ENCODE assay signal across 13 cellular contexts in the genomic region with DNA sequence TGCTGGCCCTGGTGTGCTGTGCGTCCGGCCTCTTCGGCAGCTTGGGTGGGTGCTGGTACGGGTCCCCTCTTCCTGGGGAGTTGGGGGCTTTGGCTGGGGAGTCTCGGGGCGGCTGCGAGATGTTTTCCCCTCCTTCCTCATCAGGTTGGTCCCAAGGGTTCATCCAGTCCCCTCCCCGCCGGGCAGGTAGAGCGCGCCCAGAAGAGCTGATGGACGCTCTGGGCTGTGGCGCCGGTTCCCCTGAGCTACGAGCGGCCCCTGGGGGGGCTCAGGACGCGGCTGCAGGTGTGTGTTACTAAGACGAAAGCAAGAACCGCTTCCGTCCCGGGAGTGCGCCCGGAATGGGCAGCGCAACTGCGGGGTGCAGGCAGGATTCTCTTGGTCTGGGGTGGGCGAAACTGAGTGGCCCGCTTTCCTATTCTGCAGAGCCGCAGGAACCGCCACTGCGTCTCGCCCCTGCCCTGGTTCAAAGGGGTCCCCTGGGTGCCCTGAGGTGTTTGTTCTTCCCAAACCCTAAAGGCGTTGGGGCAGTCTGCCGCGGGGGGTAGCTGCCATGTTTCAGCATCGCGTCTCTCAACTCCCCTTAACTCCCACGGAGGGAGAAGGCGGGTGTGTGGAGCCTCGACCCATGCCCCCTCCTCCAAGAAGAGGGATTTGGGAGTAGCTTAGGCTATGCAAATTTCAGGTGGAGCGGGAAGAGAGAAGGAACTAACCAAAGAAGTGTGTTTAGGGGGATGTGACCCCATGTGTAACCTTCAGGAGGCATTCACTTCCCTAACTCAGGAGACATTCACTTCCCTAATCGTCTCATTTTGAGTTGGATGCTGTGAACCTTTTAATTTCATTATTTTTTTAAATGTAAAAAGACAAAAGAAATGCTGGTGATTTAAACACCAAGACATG. TPM values are rescaled to one million over a fixed set of nuclear protein-coding genes. Genes with fewer than 3 reads are reported as not detected.
DNase-seq lines count a peak whose midpoint lies in the region; ATAC-seq and TF ChIP-seq lines count a peak whose summit lies in the region.
"Had no signal": no experiment of that assay in that cellular context is flagged by ENCODE, and none has a peak within 500 bp of the region (broad histone marks: within the 10 kb centered on the region; RNA-seq: fewer than 3 reads in every experiment).

No MANE protein-coding gene starts in this region.

- CTCF ChIA-PET in PC-3 (lab: Charles Lee), result no interaction called here

- TF ChIP-seq RAD21 in neural cell (conservative IDR thresholded peaks at IDR 0.05), result no peak

- BruUV-seq in PC-3 (replicated peaks; lab: Mats Ljungman, UMichigan), result no TSS peak

- TF ChIP-seq CTCF in neural cell (IDR thresholded peaks at IDR 0.05; ENCODE audit: poor library complexity, severe bottlenecking) (no peak), PC-3 (conservative IDR thresholded peaks at IDR 0.05; ENCODE audit: low read depth, low read length) (no peak)

- H3K36me3 ChIP-seq in neural cell (ENCODE audit: insufficient read depth, low read length) (no peaks in the 10 kb centered on the region), PC-3 (ENCODE audit: low read depth, low read length) (no peaks in the 10 kb centered on the region)
- H3K36me3 ChIP-seq: BLaER1 treated with 17β-estradiol and CSF1 and Interleukin-3, amounts not matched to agents 10 nM and 100 nM; sigmoid colon had no signal

- no peaks in the 10 kb centered on the region for H3K36me3 Mint-ChIP-seq in stimulated activated naive CD8-positive, alpha-beta T cell treated with anti-CD3 and anti-CD28 coated beads, Interleukin-15, Interleukin-2, amounts not matched to agents 100 ng/mL and 50 ng/mL, for 24 hours (ENCODE audit: low read depth)
- H3K36me3 Mint-ChIP-seq in dendritic cell treated with granulocyte-macrophage colony-stimulating factor and Interleukin-4, amounts not matched to agents 40 ng/mL and 50 ng/mL, for 4 days (ENCODE audit: low read depth), result no peaks in the 10 kb centered on the region

- H3K4me3 ChIP-seq in neural cell (ENCODE audit: low read length) (peak overlapping the region; percentile 76), PC-3 (ENCODE audit: low read length) (no peak overlapping the region)
- H3K4me3 ChIP-seq: BLaER1 treated with 17β-estradiol and CSF1 and Interleukin-3, amounts not matched to agents 10 nM and 100 nM had no signal

- H3K27me3 ChIP-seq in neural cell (ENCODE audit: insufficient read depth, low read depth, low read length), result peaks cover 55% of the 10 kb centered on the region
- peaks cover 35% of the 10 kb centered on the region for H3K27me3 ChIP-seq in PC-3 (ENCODE audit: low read length)

- peaks cover 70% of the 10 kb centered on the region for H3K27me3 Mint-ChIP-seq in stimulated activated naive CD8-positive, alpha-beta T cell treated with anti-CD3 and anti-CD28 coated beads, Interleukin-15, Interleukin-2, amounts not matched to agents 100 ng/mL and 50 ng/mL, for 24 hours
- H3K27me3 Mint-ChIP-seq in dendritic cell treated with granulocyte-macrophage colony-stimulating factor and Interleukin-4, amounts not matched to agents 40 ng/mL and 50 ng/mL, for 4 days, result peaks cover 71% of the 10 kb centered on the region

- no peaks in the 10 kb centered on the region for H3K4me1 ChIP-seq in PC-3 (ENCODE audit: insufficient read depth, low read length)

- H3K9me3 Mint-ChIP-seq in stimulated activated naive CD8-positive, alpha-beta T cell treated with anti-CD3 and anti-CD28 coated beads, Interleukin-15, Interleukin-2, amounts not matched to agents 100 ng/mL and 50 ng/mL, for 24 hours, result no peaks in the 10 kb centered on the region
- no peaks in the 10 kb centered on the region for H3K9me3 Mint-ChIP-seq in dendritic cell treated with granulocyte-macrophage colony-stimulating factor and Interleukin-4, amounts not matched to agents 40 ng/mL and 50 ng/mL, for 4 days

- H4K20me1 ChIP-seq in neural cell (ENCODE audit: insufficient read depth), result no peaks in the 10 kb centered on the region
- no peaks in the 10 kb centered on the region for H4K20me1 ChIP-seq in PC-3 (ENCODE audit: low read length)
- H4K20me1 ChIP-seq: BLaER1 treated with 17β-estradiol and CSF1 and Interleukin-3, amounts not matched to agents 10 nM and 100 nM had no signal

- H3F3A ChIP-seq in neural cell (ENCODE audit: insufficient read depth, low read length, poor library complexity, severe bottlenecking), result no peaks in the 10 kb centered on the region
- no peaks in the 10 kb centered on the region for H3F3A ChIP-seq in PC-3 (ENCODE audit: low read length, unreplicated experiment)

- no peak overlapping the region for H2AFZ ChIP-seq in neural cell (ENCODE audit: low read depth, low read length)
- no peak overlapping the region for H2AFZ ChIP-seq in PC-3 (ENCODE audit: low read length)

- no peak overlapping the region for H3K27ac Mint-ChIP-seq in stimulated activated naive CD8-positive, alpha-beta T cell treated with anti-CD3 and anti-CD28 coated beads, Interleukin-15, Interleukin-2, amounts not matched to agents 100 ng/mL and 50 ng/mL, for 24 hours
- no peak overlapping the region for H3K27ac Mint-ChIP-seq in dendritic cell treated with granulocyte-macrophage colony-stimulating factor and Interleukin-4, amounts not matched to agents 40 ng/mL and 50 ng/mL, for 4 days

- H3K9me3 ChIP-seq in neural cell (ENCODE audit: low read length) (no peaks in the 10 kb centered on the region), PC-3 (ENCODE audit: low read length) (no peaks in the 10 kb centered on the region)
- H3K9me3 ChIP-seq: sigmoid colon had no signal

- no peak for TF ChIP-seq EP300 in neural cell (conservative IDR thresholded peaks at IDR 0.05; ENCODE audit: poor library complexity, severe bottlenecking)

- ATAC-seq in stimulated activated naive CD8-positive, alpha-beta T cell treated with anti-CD3 and anti-CD28 coated beads, Interleukin-15, Interleukin-2, amounts not matched to agents 100 U/mL and 50 U/mL, for 24 hours, result no peak
- no peak for ATAC-seq in HG03095 (IDR thresholded peaks at IDR 0.05; ENCODE audit: unreplicated experiment)
- no peak for ATAC-seq in PC-3

- H3K4me3 Mint-ChIP-seq in stimulated activated naive CD8-positive, alpha-beta T cell treated with anti-CD3 and anti-CD28 coated beads, Interleukin-15, Interleukin-2, amounts not matched to agents 100 ng/mL and 50 ng/mL, for 24 hours, result peak overlapping the region; percentile 30
- H3K4me3 Mint-ChIP-seq in dendritic cell treated with granulocyte-macrophage colony-stimulating factor and Interleukin-4, amounts not matched to agents 40 ng/mL and 50 ng/mL, for 4 days, result peak overlapping the region; percentile 79

- H3K9ac ChIP-seq in neural cell (ENCODE audit: low read length) (peak overlapping the region; percentile 39), PC-3 (ENCODE audit: low read length) (no peak overlapping the region)
- H3K9ac ChIP-seq: BLaER1 treated with 17β-estradiol and CSF1 and Interleukin-3, amounts not matched to agents 10 nM and 100 nM had no signal

- H3K79me2 ChIP-seq in neural cell (replicated peaks; ENCODE audit: insufficient read depth, low read length), result no peaks in the 10 kb centered on the region
- H3K79me2 ChIP-seq in PC-3 (ENCODE audit: low read length), result no peaks in the 10 kb centered on the region

- H3K9me2 ChIP-seq in neural cell (ENCODE audit: insufficient read depth, low read length) (no peaks in the 10 kb centered on the region), PC-3 (replicated peaks; ENCODE audit: low read length) (no peaks in the 10 kb centered on the region)

- peak overlapping the region; percentile 73 for H3K4me2 ChIP-seq in neural cell (ENCODE audit: low read length)
- no peak overlapping the region for H3K4me2 ChIP-seq in PC-3 (ENCODE audit: low read length)

- H3K27ac ChIP-seq in neural cell (ENCODE audit: low read length) (no peak overlapping the region), PC-3 (ENCODE audit: low read length) (no peak overlapping the region)
- H3K27ac ChIP-seq: BLaER1 treated with 17β-estradiol and CSF1 and Interleukin-3, amounts not matched to agents 10 nM and 100 nM; sigmoid colon had no signal

- no peak for DNase-seq in stimulated activated naive CD8-positive, alpha-beta T cell treated with anti-CD3 and anti-CD28 coated beads, Interleukin-15, Interleukin-2, amounts not matched to agents 100 U/mL and 50 U/mL, for 24 hours
- DNase-seq in mesenteric fat pad (ENCODE audit: low spot score), result no peak
- no peak for DNase-seq in PC-3
- DNase-seq in hypothalamus (lab: John Stamatoyannopoulos, UW), result no peak
- DNase-seq: NCI-H1048, sigmoid colon had no signal

- POLR2A ChIA-PET in PC-3 (lab: Charles Lee; ENCODE audit: unreplicated experiment), result no interaction called here

- H3K4me1 Mint-ChIP-seq in stimulated activated naive CD8-positive, alpha-beta T cell treated with anti-CD3 and anti-CD28 coated beads, Interleukin-15, Interleukin-2, amounts not matched to agents 100 ng/mL and 50 ng/mL, for 24 hours (ENCODE audit: low read depth), result peaks cover 5% of the 10 kb centered on the region
- peaks cover 31% of the 10 kb centered on the region for H3K4me1 Mint-ChIP-seq in dendritic cell treated with granulocyte-macrophage colony-stimulating factor and Interleukin-4, amounts not matched to agents 40 ng/mL and 50 ng/mL, for 4 days (ENCODE audit: low read depth)

- intact Hi-C loops in dendritic cell treated with granulocyte-macrophage colony-stimulating factor and Interleukin-4, amounts not matched to agents 40 ng/mL and 50 ng/mL, for 4 days (cut with micrococcal nuclease), result no loop called here
- intact Hi-C loops in PC-3 (cut with micrococcal nuclease), result no loop called here

TF ChIP-seq in neural cell, 6 proteins besides CTCF, POLR2A, EP300 and RAD21:
- TF ChIP-seq TAF1 (IDR thresholded peaks at IDR 0.05; ENCODE audit: low read depth) (no peak), EZH2 (IDR thresholded peaks at IDR 0.05; ENCODE audit: borderline replicate concordance, insufficient read depth, low read length, poor library complexity, severe bottlenecking) (no peak), POLR2AphosphoS5 (IDR thresholded peaks at IDR 0.05) (no peak), SMC3 (conservative IDR thresholded peaks at IDR 0.05; ENCODE audit: poor library complexity) (no peak)

RNA-seq across cellular contexts. Expression of a gene that starts 1.2 kb away (rescaled TPM):
- polyA plus RNA-seq in neural cell, result 0.17 and 0.30 TPM in 2 replicates
- polyA minus RNA-seq in neural cell, result 0.24 and 0.35 TPM in 2 replicates
- total RNA-seq in mesenteric fat pad (0.77 TPM), PC-3 (2014; rRNA removed) (not detected in 2 replicates)
- total RNA-seq: cardiac septum, fibroblast of villous mesenchyme had no signal
